8 cellular contexts compared by ENCODE assay signal in the genomic region with DNA sequence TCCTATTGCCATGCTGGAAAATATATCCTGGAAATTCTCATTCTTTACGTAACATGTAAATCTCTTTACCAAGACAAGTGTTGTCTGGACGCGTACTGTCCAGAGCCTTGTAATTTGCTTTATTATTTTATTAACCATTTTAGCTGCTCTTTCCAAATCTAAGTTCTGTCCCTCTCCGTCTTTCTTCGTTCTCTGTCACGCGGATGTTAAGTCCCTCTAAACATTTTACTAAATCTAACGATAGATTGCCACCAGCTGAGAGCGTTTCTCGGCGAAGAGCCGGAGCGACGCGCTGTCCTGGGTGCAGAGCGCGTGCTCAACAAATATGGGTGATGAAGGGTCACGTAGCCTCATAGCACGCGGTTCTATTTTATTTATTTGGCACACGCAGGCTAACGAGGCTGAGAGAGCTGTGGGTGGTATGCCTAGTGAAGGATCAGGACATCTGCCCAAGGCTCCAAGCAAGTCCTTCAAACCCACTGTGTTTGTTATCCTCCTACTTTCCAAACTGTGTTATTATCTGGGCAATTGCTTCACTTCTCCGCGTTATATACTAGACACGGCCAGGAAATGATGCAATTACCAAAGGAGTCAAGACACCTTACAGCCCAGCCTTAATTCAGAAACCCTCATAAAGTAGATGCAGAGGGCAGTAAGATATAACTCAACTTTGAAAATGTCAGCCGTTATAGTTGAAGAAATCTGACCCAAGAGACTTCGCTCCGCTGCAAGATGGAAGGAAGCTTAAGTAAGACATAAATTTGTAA. TPM values are rescaled to one million over a fixed set of nuclear protein-coding genes. Genes with fewer than 3 reads are reported as not detected.
DNase-seq lines count a peak whose midpoint lies in the region; ATAC-seq and TF ChIP-seq lines count a peak whose summit lies in the region.

No MANE protein-coding gene starts in this region.

- H2AFZ ChIP-seq in OCI-LY3 (ENCODE audit: low read depth, low read length) (peak overlapping the region; percentile 94), neural cell (ENCODE audit: low read depth, low read length) (peak overlapping the region; percentile 56)

- H4K20me1 ChIP-seq in OCI-LY3 (ENCODE audit: insufficient read depth, low read length): no peaks in the 10 kb centered on the region
- no peaks in the 10 kb centered on the region for H4K20me1 ChIP-seq in neural cell (ENCODE audit: insufficient read depth)

- H3K9me3 ChIP-seq in OCI-LY3 (ENCODE audit: insufficient read depth, low read length) (no peaks in the 10 kb centered on the region), neural cell (ENCODE audit: low read length) (no peaks in the 10 kb centered on the region), tibial artery (no peaks in the 10 kb centered on the region)

- H3K4me1 ChIP-seq in OCI-LY3 (ENCODE audit: low read length): peaks cover 4% of the 10 kb centered on the region; the same call in 1 of the 2 replicates
- peaks cover 0 to 6% (median 0%) of the 10 kb centered on the region in 4 donors for H3K4me1 ChIP-seq in tibial artery

- H3K27ac ChIP-seq in OCI-LY3 (ENCODE audit: low read length) (peak overlapping the region; percentile 82), neural cell (ENCODE audit: low read length) (peak overlapping the region; percentile 30), tibial artery (peak overlapping the region; percentile 94 to 95)

- H3K9me2 ChIP-seq in neural cell (ENCODE audit: insufficient read depth, low read length): no peaks in the 10 kb centered on the region

- peak overlapping the region; percentile 68 for H3K4me2 ChIP-seq in OCI-LY3 (ENCODE audit: low read length)
- H3K4me2 ChIP-seq in neural cell (ENCODE audit: low read length): peak overlapping the region; percentile 78

- peak; percentile 70 for ATAC-seq in GM21447 (IDR thresholded peaks at IDR 0.05; ENCODE audit: unreplicated experiment)

- H3K4me3 ChIP-seq in OCI-LY3 (ENCODE audit: low read length) (peak overlapping the region; percentile 88), neural cell (ENCODE audit: low read length) (peak overlapping the region; percentile 77), tibial artery (peak overlapping the region; percentile 64 to 66)

- DNase-seq in DMS53 (lab: John Stamatoyannopoulos, UW): peak; percentile 89
- peak; percentile 72 for DNase-seq in HT1080 (ENCODE audit: low read depth)
- peak; percentile 58 for DNase-seq in activated T-cell treated with anti-CD3 and anti-CD28 coated beads, Interleukin-2, amount 50 U/mL, for 1 hour
- DNase-seq in fibroblast of peridontal ligament (ENCODE audit: extremely low read depth): peak; percentile 81
- peak; percentile 57 to 73 for DNase-seq in tibial artery

- H3K27me3 ChIP-seq in OCI-LY3 (ENCODE audit: low read depth, low read length): no peaks in the 10 kb centered on the region
- no peaks in the 10 kb centered on the region for H3K27me3 ChIP-seq in neural cell (ENCODE audit: insufficient read depth, low read depth, low read length)
- H3K27me3 ChIP-seq in tibial artery: no peaks in the 10 kb centered on the region

- TF ChIP-seq RAD21 in neural cell (conservative IDR thresholded peaks at IDR 0.05): peak; percentile 15

- H3F3A ChIP-seq in neural cell (ENCODE audit: insufficient read depth, low read length, poor library complexity, severe bottlenecking): peaks cover 6% of the 10 kb centered on the region

- no peaks in the 10 kb centered on the region for H3K79me2 ChIP-seq in OCI-LY3 (ENCODE audit: low read length)
- no peaks in the 10 kb centered on the region for H3K79me2 ChIP-seq in neural cell (replicated peaks; ENCODE audit: insufficient read depth, low read length)

- H3K9ac ChIP-seq in OCI-LY3 (ENCODE audit: low read length) (peak overlapping the region; percentile 83), neural cell (ENCODE audit: low read length) (peak overlapping the region; percentile 55)

- TF ChIP-seq CTCF in OCI-LY3 (IDR thresholded peaks at IDR 0.05; ENCODE audit: low read depth, low read length) (no peak), neural cell (IDR thresholded peaks at IDR 0.05; ENCODE audit: poor library complexity, severe bottlenecking) (no peak), tibial artery (IDR thresholded peaks at IDR 0.05) (no peak)

- intact Hi-C loops in tibial artery (cut with DNase I; ENCODE audit: low total_unique reads): no loop called here

- no peak for TF ChIP-seq EP300 in neural cell (conservative IDR thresholded peaks at IDR 0.05; ENCODE audit: poor library complexity, severe bottlenecking)

- no peaks in the 10 kb centered on the region for H3K36me3 ChIP-seq in OCI-LY3 (replicated peaks; ENCODE audit: low read depth, low read length)
- H3K36me3 ChIP-seq in neural cell (ENCODE audit: insufficient read depth, low read length): no peaks in the 10 kb centered on the region
- H3K36me3 ChIP-seq in tibial artery: no peaks in the 10 kb centered on the region

TF ChIP-seq in neural cell, 6 proteins besides CTCF, POLR2A, EP300 and RAD21:
- TF ChIP-seq SMC3 (conservative IDR thresholded peaks at IDR 0.05; ENCODE audit: poor library complexity) (no peak), TAF1 (IDR thresholded peaks at IDR 0.05; ENCODE audit: low read depth) (no peak), POLR2AphosphoS5 (IDR thresholded peaks at IDR 0.05) (peak; percentile 9), MXI1 (conservative IDR thresholded peaks at IDR 0.05; ENCODE audit: poor library complexity, severe bottlenecking) (peak; percentile 88)
- TF ChIP-seq, protein P1, sequence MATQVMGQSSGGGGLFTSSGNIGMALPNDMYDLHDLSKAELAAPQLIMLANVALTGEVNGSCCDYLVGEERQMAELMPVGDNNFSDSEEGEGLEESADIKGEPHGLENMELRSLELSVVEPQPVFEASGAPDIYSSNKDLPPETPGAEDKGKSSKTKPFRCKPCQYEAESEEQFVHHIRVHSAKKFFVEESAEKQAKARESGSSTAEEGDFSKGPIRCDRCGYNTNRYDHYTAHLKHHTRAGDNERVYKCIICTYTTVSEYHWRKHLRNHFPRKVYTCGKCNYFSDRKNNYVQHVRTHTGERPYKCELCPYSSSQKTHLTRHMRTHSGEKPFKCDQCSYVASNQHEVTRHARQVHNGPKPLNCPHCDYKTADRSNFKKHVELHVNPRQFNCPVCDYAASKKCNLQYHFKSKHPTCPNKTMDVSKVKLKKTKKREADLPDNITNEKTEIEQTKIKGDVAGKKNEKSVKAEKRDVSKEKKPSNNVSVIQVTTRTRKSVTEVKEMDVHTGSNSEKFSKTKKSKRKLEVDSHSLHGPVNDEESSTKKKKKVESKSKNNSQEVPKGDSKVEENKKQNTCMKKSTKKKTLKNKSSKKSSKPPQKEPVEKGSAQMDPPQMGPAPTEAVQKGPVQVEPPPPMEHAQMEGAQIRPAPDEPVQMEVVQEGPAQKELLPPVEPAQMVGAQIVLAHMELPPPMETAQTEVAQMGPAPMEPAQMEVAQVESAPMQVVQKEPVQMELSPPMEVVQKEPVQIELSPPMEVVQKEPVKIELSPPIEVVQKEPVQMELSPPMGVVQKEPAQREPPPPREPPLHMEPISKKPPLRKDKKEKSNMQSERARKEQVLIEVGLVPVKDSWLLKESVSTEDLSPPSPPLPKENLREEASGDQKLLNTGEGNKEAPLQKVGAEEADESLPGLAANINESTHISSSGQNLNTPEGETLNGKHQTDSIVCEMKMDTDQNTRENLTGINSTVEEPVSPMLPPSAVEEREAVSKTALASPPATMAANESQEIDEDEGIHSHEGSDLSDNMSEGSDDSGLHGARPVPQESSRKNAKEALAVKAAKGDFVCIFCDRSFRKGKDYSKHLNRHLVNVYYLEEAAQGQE (IDR thresholded peaks at IDR 0.05; ENCODE audit: borderline replicate concordance): no peak
TF ChIP-seq in neural cell: peak in this region for 2.

RNA-seq across cellular contexts. Expression of a gene that starts 10.0 kb away (rescaled TPM):
- 5.0 and 5.3 TPM in 2 replicates for total RNA-seq in HT1080 (2014; rRNA removed; shearing (Covaris generic))
- 8.5 and 9.9 TPM in 2 replicates for polyA plus RNA-seq in HT1080 (2015; cell fraction: cytosol; rRNA removed)
- 9.6 and 10.0 TPM in 2 replicates for polyA plus RNA-seq in HT1080 (2015; cell fraction: nucleus; rRNA removed)
- polyA plus RNA-seq in neural cell: 13.7 and 17.1 TPM in 2 replicates
- polyA minus RNA-seq in neural cell: 21.7 and 38.2 TPM in 2 replicates

RNA-seq across cellular contexts. Expression of a gene that starts 31.3 kb away (rescaled TPM):
- total RNA-seq in HT1080 (2014; rRNA removed; shearing (Covaris generic)): 0.16 and 0.23 TPM in 2 replicates
- polyA plus RNA-seq in HT1080 (2015; cell fraction: cytosol; rRNA removed): 1.0 and 1.2 TPM in 2 replicates
- 0.26 and 0.74 TPM in 2 replicates for polyA plus RNA-seq in HT1080 (2015; cell fraction: nucleus; rRNA removed)
- polyA plus RNA-seq in neural cell: 0.20 TPM in 1 of 2 replicates, not detected in the other
- polyA minus RNA-seq in neural cell: not detected in 2 replicates

Comparison
In these comparisons a context has a peak if more than half of its experiments do, and no peak if none do; other contexts are left out.
1. Peak in every context shown above with its lines: DNase-seq, ATAC-seq, H3K4me3 ChIP-seq and H3K27ac ChIP-seq.
2. H3K27ac ChIP-seq: peak in every context shown above with its lines; median percentile 94 in tibial artery; 82 in OCI-LY3; 30 in neural cell.